Comparison of ENCODE assay signal across 12 cellular contexts in genomic region chr17:48587276-48588073, GRCh38. TPM values are rescaled to one million over a fixed set of nuclear protein-coding genes. Genes with fewer than 3 reads are reported as not detected.
DNase-seq lines count a peak whose midpoint lies in the region; ATAC-seq and TF ChIP-seq lines count a peak whose summit lies in the region.
"Had no signal": no experiment of that assay in that cellular context is flagged by ENCODE, and none has a peak within 500 bp of the region (broad histone marks: within the 10 kb centered on the region; RNA-seq: fewer than 3 reads in every experiment).

No MANE protein-coding gene starts in this region.

- in situ Hi-C loops in astrocyte of the spinal cord (cut with HindIII; ENCODE audit: low sequenced_read_pairs), result no loop called here

- H3K27me3 Mint-ChIP-seq in CD8-positive, alpha-beta memory T cell, result peaks cover 51 to 70% of the 10 kb centered on the region in 2 donors
- H3K27me3 Mint-ChIP-seq in nephron (ENCODE audit: low read depth) (peaks cover 88% of the 10 kb centered on the region), osteocyte (ENCODE audit: unreplicated experiment) (peaks cover 97% of the 10 kb centered on the region)

- H3K4me1 ChIP-seq in CD8-positive, alpha-beta memory T cell (ENCODE audit: insufficient read depth, low read length), result peaks cover 18% of the 10 kb centered on the region
- H3K4me1 ChIP-seq in tibial artery, result peaks cover 0 to 20% (median 13%) of the 10 kb centered on the region in 4 donors

- H3K4me3 ChIP-seq in CD8-positive, alpha-beta memory T cell (ENCODE audit: low read length), result no peak overlapping the region
- H3K4me3 ChIP-seq in astrocyte of the spinal cord (ENCODE audit: low read depth, low read length) (peak overlapping the region; percentile 77), tibial artery (no peak overlapping the region)

- ATAC-seq in GM21723 (IDR thresholded peaks at IDR 0.05; ENCODE audit: unreplicated experiment) (no peak), GM21576 (IDR thresholded peaks at IDR 0.05; ENCODE audit: unreplicated experiment) (no peak)
- ATAC-seq: esophagus mucosa had no signal

- peaks cover 0 to 3% (median 0%) of the 10 kb centered on the region in 3 donors for H3K36me3 Mint-ChIP-seq in CD8-positive, alpha-beta memory T cell
- H3K36me3 Mint-ChIP-seq in nephron (ENCODE audit: low read depth), result peaks cover 53% of the 10 kb centered on the region
- H3K36me3 Mint-ChIP-seq in osteocyte (ENCODE audit: unreplicated experiment), result peaks cover 1% of the 10 kb centered on the region
- H3K36me3 Mint-ChIP-seq: activated naive CD8-positive, alpha-beta T cell treated with anti-CD3 and anti-CD28 coated beads, Interleukin-2, amount 10 ng/mL, durations not matched to agents 7 days and 5 days had no signal

- H3K27ac Mint-ChIP-seq in CD8-positive, alpha-beta memory T cell, result no peak overlapping the region
- H3K27ac Mint-ChIP-seq in nephron, result peak overlapping the region in 1 of 3 experiments; percentile 91
- H3K27ac Mint-ChIP-seq in osteocyte (ENCODE audit: unreplicated experiment), result no peak overlapping the region
- H3K27ac Mint-ChIP-seq: activated naive CD8-positive, alpha-beta T cell treated with anti-CD3 and anti-CD28 coated beads, Interleukin-2, amount 10 ng/mL, durations not matched to agents 7 days and 5 days had no signal

- CTCF ChIA-PET in CD8-positive, alpha-beta memory T cell (lab: Charles Lee), result interaction anchor here (1.0 to 1.6 kb wide), 6 partner anchors 25 to 279 kb away, joined by 3 to 5 read pairs (median 4); no protein-coding TSS in a partner anchor

- no peak overlapping the region for H3K27ac ChIP-seq in CD8-positive, alpha-beta memory T cell (ENCODE audit: low read depth, low read length)
- no peak overlapping the region for H3K27ac ChIP-seq in tibial artery

- no peaks in the 10 kb centered on the region for H3K9me3 ChIP-seq in CD8-positive, alpha-beta memory T cell (ENCODE audit: low read length)
- H3K9me3 ChIP-seq in tibial artery, result no peaks in the 10 kb centered on the region

- no peaks in the 10 kb centered on the region for H3K36me3 ChIP-seq in CD8-positive, alpha-beta memory T cell (ENCODE audit: insufficient read depth, low read length)
- no peaks in the 10 kb centered on the region for H3K36me3 ChIP-seq in tibial artery

- peaks cover 21 to 28% (median 25%) of the 10 kb centered on the region in 3 donors for H3K4me1 Mint-ChIP-seq in CD8-positive, alpha-beta memory T cell
- H3K4me1 Mint-ChIP-seq in nephron, result peaks cover 92% of the 10 kb centered on the region
- peaks cover 16% of the 10 kb centered on the region for H3K4me1 Mint-ChIP-seq in osteocyte (ENCODE audit: unreplicated experiment)

- intact Hi-C loops in tibial artery (cut with DNase I; ENCODE audit: low total_unique reads), result no loop called here

- POLR2A ChIA-PET in CD8-positive, alpha-beta memory T cell (lab: Charles Lee), result interaction anchor here (0.5 to 0.7 kb wide), 2 partner anchors 28 to 490 kb away, joined by 3 read pairs; no protein-coding TSS in a partner anchor

- H3K9me3 Mint-ChIP-seq in CD8-positive, alpha-beta memory T cell, result no peaks in the 10 kb centered on the region
- H3K9me3 Mint-ChIP-seq in nephron (no peaks in the 10 kb centered on the region), osteocyte (ENCODE audit: unreplicated experiment) (no peaks in the 10 kb centered on the region)
- H3K9me3 Mint-ChIP-seq: activated naive CD8-positive, alpha-beta T cell treated with anti-CD3 and anti-CD28 coated beads, Interleukin-2, amount 10 ng/mL, durations not matched to agents 7 days and 5 days had no signal

- no peak for DNase-seq in CD8-positive, alpha-beta memory T cell
- peak; percentile 96 for DNase-seq in NCI-H1092 (lab: John Stamatoyannopoulos, UW)
- DNase-seq in astrocyte of the spinal cord (ENCODE audit: low read depth, low spot score), result no peak
- DNase-seq in tibial artery, result no peak
- no peak for DNase-seq in osteocyte (ENCODE audit: extremely low spot score, unreplicated experiment)
- DNase-seq: activated naive CD8-positive, alpha-beta T cell treated with anti-CD3 and anti-CD28 coated beads, Interleukin-2, amount 10 ng/mL, durations not matched to agents 7 days and 5 days; NCI-H1436 treated with DMSO at 0.1 percent for 48 hours; stimulated activated CD4-positive, alpha-beta T cell treated with anti-CD3 and anti-CD28 coated beads, Interleukin-2, amount 100 ng/mL, for 24 hours had no signal

- peak overlapping the region in 6 of 7 donors; percentile 9 to 92 (median 37) for H3K4me3 Mint-ChIP-seq in CD8-positive, alpha-beta memory T cell
- H3K4me3 Mint-ChIP-seq in nephron (peak overlapping the region; percentile 84 to 98 (median 91)), osteocyte (ENCODE audit: unreplicated experiment) (no peak overlapping the region)

- TF ChIP-seq CTCF in astrocyte of the spinal cord (IDR thresholded peaks at IDR 0.05; ENCODE audit: low read depth, low read length) (no peak), nephron (IDR thresholded peaks at IDR 0.05; ENCODE audit: unreplicated experiment in 3 of 3) (no peak), tibial artery (IDR thresholded peaks at IDR 0.05) (no peak), osteocyte (IDR thresholded peaks at IDR 0.05) (no peak)

- peaks cover 24% of the 10 kb centered on the region for H3K27me3 ChIP-seq in CD8-positive, alpha-beta memory T cell (ENCODE audit: insufficient read depth, low read length, poor library complexity, severe bottlenecking)
- peaks cover 0 to 67% of the 10 kb centered on the region in 2 donors for H3K27me3 ChIP-seq in tibial artery

RNA-seq across cellular contexts. Expression of gene HOXB3, which starts 2.6 kb away (rescaled TPM):
- total RNA-seq in CD8-positive, alpha-beta memory T cell, result 1 to 10 TPM; 3.0 to 3.5 TPM
- 0.10 TPM for polyA plus RNA-seq in CD8-positive, alpha-beta memory T cell
- total RNA-seq in osteocyte, result 0.46 TPM in 1 of 2 replicates, not detected in the other

RNA-seq across cellular contexts. Expression of gene HOXB5, which starts 6.1 kb away (rescaled TPM):
- total RNA-seq in CD8-positive, alpha-beta memory T cell, result not detected
- polyA plus RNA-seq in CD8-positive, alpha-beta memory T cell, result not detected
- not detected in 2 replicates for total RNA-seq in osteocyte
- total RNA-seq: activated naive CD8-positive, alpha-beta T cell treated with anti-CD3 and anti-CD28 coated beads, Interleukin-2, amount 10 ng/mL, durations not matched to agents 7 days and 5 days had no signal

RNA-seq across cellular contexts. Expression of gene HOXB4, which starts 9.3 kb away (rescaled TPM):
- total RNA-seq in CD8-positive, alpha-beta memory T cell, result 1 to 10 TPM; 3.4 to 3.7 TPM
- 0.33 TPM for polyA plus RNA-seq in CD8-positive, alpha-beta memory T cell
- not detected in 2 replicates for total RNA-seq in osteocyte

RNA-seq across cellular contexts. Expression of gene HOXB6, which starts 17.3 kb away (rescaled TPM):
- total RNA-seq in CD8-positive, alpha-beta memory T cell, result under 1 TPM; 0.22 to 0.37 TPM
- not detected for polyA plus RNA-seq in CD8-positive, alpha-beta memory T cell
- total RNA-seq in osteocyte, result not detected in 2 replicates
- total RNA-seq: activated naive CD8-positive, alpha-beta T cell treated with anti-CD3 and anti-CD28 coated beads, Interleukin-2, amount 10 ng/mL, durations not matched to agents 7 days and 5 days had no signal

RNA-seq across cellular contexts. Expression of gene HOXB7, which starts 23.3 kb away (rescaled TPM):
- under 1 TPM; 0.89 to 0.96 TPM for total RNA-seq in CD8-positive, alpha-beta memory T cell
- 0.87 TPM for polyA plus RNA-seq in CD8-positive, alpha-beta memory T cell
- not detected in 2 replicates for total RNA-seq in osteocyte
